In the genomic region with DNA sequence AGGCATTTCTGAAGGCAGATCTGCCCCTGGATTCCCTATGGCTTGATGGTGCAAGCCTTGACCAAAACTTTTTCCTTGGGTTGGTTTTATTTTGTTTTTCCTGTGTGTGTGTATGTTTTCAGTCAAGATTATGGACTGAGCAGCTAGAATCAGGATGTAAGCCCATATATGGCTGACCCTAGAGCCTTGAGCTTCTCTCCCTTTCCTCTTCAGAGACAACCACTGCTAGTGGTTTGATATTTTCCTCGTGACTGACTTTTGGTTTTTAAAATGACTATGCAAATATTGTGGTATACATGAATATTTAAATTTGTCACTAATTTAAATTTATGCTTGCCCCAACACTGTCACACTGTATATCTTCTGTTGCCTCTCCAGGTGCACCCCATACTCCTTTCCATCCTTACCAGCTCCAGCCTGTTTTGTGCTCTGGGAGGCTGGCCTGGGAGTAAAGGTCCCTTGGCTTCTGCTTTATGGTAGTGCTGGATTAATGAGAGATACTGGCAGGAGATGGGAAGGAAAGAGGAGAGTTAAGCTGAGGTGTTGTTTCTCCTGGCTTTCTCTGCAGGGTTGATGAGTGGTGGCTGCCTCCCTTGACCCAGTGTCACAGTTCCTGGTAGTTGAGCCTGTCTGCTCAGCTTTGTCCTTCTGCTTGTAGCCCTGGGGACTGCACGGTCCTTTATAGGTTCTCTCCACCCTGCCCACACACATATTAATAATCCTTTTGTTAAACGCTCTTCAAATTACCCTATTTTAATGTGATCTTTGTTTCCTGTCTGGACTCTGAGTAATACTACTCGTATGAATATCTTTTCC, we compare ENCODE assay signal across 14 cellular contexts.
A peak's percentile ranks its signal among the peaks of the same experiment; 100 is the strongest.
DNase-seq lines count a peak whose midpoint lies in the region; ATAC-seq lines count a peak whose summit lies in the region.
"Had no signal": no experiment of that assay in that cellular context is flagged by ENCODE, and none has a peak within 500 bp of the region (broad histone marks: within the 10 kb centered on the region; RNA-seq: fewer than 3 reads in every experiment).

No MANE protein-coding gene starts in this region.

- DNase-seq in foreskin melanocyte (peak; percentile 11), NCI-H82 (lab: John Stamatoyannopoulos, UW) (no peak), activated gamma-delta T cell (lab: John Stamatoyannopoulos, UW) (no peak), NCI-H2227 treated with DMSO at 0.1 percent for 48 hours (lab: John Stamatoyannopoulos, UW) (no peak)
- DNase-seq in activated CD4-positive, alpha-beta T cell treated with anti-CD3 and anti-CD28 coated beads, Interleukin-2, amount 50 U/mL, for 1 hour, result no peak
- DNase-seq: activated CD8-positive, alpha-beta T cell treated with anti-CD3 and anti-CD28 coated beads for 36 hours; central memory CD4-positive, alpha-beta T cell; Karpas-422; left ventricle myocardium superior; NCI-H2081; Peyer's patch had no signal

- ATAC-seq in GM19025 (IDR thresholded peaks at IDR 0.05; ENCODE audit: low read depth, unreplicated experiment) (peak; percentile 71), GM21723 (IDR thresholded peaks at IDR 0.05; ENCODE audit: unreplicated experiment) (peak; percentile 67), HG03354 (IDR thresholded peaks at IDR 0.05; ENCODE audit: poor library complexity, severe bottlenecking, unreplicated experiment) (peak; percentile 87)
- ATAC-seq: activated CD8-positive, alpha-beta T cell treated with anti-CD3 and anti-CD28 coated beads for 36 hours; left ventricle myocardium superior had no signal
